28 cellular contexts compared by ENCODE assay signal in genomic region chr4:85024671-85025070, GRCh38.
"Had no signal": no experiment of that assay in that cellular context is flagged by ENCODE, and none has a peak within 500 bp of the region (broad histone marks: within the 10 kb centered on the region; RNA-seq: fewer than 3 reads in every experiment).

No MANE protein-coding gene starts in this region.

- H3K27ac Mint-ChIP-seq: dendritic cell treated with granulocyte-macrophage colony-stimulating factor and Interleukin-4, amounts not matched to agents 40 ng/mL and 50 ng/mL, for 4 days; endodermal cell; immature natural killer cell; memory B cell; natural killer cell; stimulated activated effector memory CD8-positive, alpha-beta T cell treated with anti-CD3 and anti-CD28 coated beads, Interleukin-12 subunit alpha, Interleukin-12 subunit beta, amount 100 ng/mL, for 72 hours had no signal

- H3K27ac ChIP-seq: colonic mucosa, epithelial cell of prostate, left ventricle myocardium inferior, neutrophil, pancreas, right lobe of liver, suprapubic skin, transverse colon, upper lobe of right lung, uterus had no signal

- H3K27me3 Mint-ChIP-seq: dendritic cell treated with granulocyte-macrophage colony-stimulating factor and Interleukin-4, amounts not matched to agents 40 ng/mL and 50 ng/mL, for 4 days had no signal

- H3K9me3 ChIP-seq: colonic mucosa, neutrophil, pancreas, suprapubic skin, transverse colon, upper lobe of right lung, uterus had no signal

- ATAC-seq: esophagus mucosa; left colon; natural killer cell; pancreas; right lobe of liver; stimulated activated effector memory CD8-positive, alpha-beta T cell treated with anti-CD3 and anti-CD28 coated beads, Interleukin-12 subunit alpha, Interleukin-12 subunit beta, amount 100 ng/mL, for 72 hours; upper lobe of right lung had no signal

- H3K27me3 ChIP-seq: colonic mucosa, neutrophil, pancreas, right lobe of liver, suprapubic skin, transverse colon, upper lobe of right lung, uterus had no signal

- H3K4me3 Mint-ChIP-seq: dendritic cell treated with granulocyte-macrophage colony-stimulating factor and Interleukin-4, amounts not matched to agents 40 ng/mL and 50 ng/mL, for 4 days; endodermal cell; immature natural killer cell; memory B cell; natural killer cell; stimulated activated effector memory CD8-positive, alpha-beta T cell treated with anti-CD3 and anti-CD28 coated beads, Interleukin-12 subunit alpha, Interleukin-12 subunit beta, amount 100 ng/mL, for 72 hours had no signal

- H3K4me1 Mint-ChIP-seq: endodermal cell; immature natural killer cell; memory B cell; natural killer cell; stimulated activated effector memory CD8-positive, alpha-beta T cell treated with anti-CD3 and anti-CD28 coated beads, Interleukin-12 subunit alpha, Interleukin-12 subunit beta, amount 100 ng/mL, for 72 hours had no signal

- H3K4me1 ChIP-seq: colonic mucosa, left ventricle myocardium inferior, pancreas, right lobe of liver, suprapubic skin, transverse colon, upper lobe of right lung, uterus had no signal

- H3K36me3 Mint-ChIP-seq: immature natural killer cell; memory B cell; stimulated activated effector memory CD8-positive, alpha-beta T cell treated with anti-CD3 and anti-CD28 coated beads, Interleukin-12 subunit alpha, Interleukin-12 subunit beta, amount 100 ng/mL, for 72 hours had no signal

- H3K36me3 ChIP-seq: colonic mucosa, left ventricle myocardium inferior, neutrophil, pancreas, right lobe of liver, suprapubic skin, transverse colon, upper lobe of right lung, uterus had no signal

- DNase-seq: colonic mucosa; effector CD8-positive, alpha-beta T cell; endodermal cell; hypothalamus; immature natural killer cell; islet precursor cell; kidney glomerular epithelial cell; left colon; left ventricle myocardium inferior; natural killer cell; pancreas; retina; right lobe of liver; stimulated activated CD4-positive, alpha-beta T cell treated with anti-CD3 and anti-CD28 coated beads, Interleukin-2, amount 100 ng/mL, for 24 hours; stimulated activated CD4-positive, alpha-beta T cell treated with anti-CD3 and anti-CD28 coated beads, Interleukin-4, amount 100 ng/mL, for 24 hours; stimulated activated naive CD4-positive, alpha-beta T cell treated with Interleukin-2 at 50 U/mL for 16 hours; transverse colon; upper lobe of right lung; uterus had no signal

- H3K4me3 ChIP-seq: colonic mucosa, left ventricle myocardium inferior, lung, pancreas, right lobe of liver, smooth muscle cell, suprapubic skin, transverse colon, upper lobe of right lung, uterus had no signal
